14 cellular contexts compared by ENCODE assay signal in the genomic region with DNA sequence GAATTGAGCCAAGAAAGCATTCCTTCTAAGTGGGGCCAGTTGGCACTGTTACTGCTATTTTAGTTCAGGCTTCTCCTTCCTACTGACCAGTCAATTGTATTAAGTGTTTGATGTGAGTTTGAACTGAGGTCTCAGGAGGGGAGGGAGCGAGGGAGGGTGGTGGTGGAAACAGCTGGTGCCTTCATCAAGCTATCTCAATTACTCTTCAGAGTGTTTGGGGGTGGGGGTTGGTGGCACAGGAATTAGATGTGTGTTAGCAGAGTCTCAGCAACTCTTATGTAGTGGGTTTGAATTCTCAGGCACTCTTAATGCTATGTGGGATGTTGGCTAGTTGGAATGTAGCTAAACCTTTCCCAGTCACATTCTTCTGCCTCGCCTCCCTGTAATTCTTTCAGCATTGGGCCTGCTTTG. TPM values are rescaled to one million over a fixed set of nuclear protein-coding genes. Genes with fewer than 3 reads are reported as not detected.
DNase-seq lines count a peak whose midpoint lies in the region; ATAC-seq, FAIRE-seq and TF ChIP-seq lines count a peak whose summit lies in the region.
"Had no signal": no experiment of that assay in that cellular context is flagged by ENCODE, and none has a peak within 500 bp of the region (broad histone marks: within the 10 kb centered on the region; RNA-seq: fewer than 3 reads in every experiment).

No MANE protein-coding gene starts in this region.

- peaks cover 6% of the 10 kb centered on the region for H3K79me1 ChIP-seq in H1 (ENCODE audit: low read depth, low read length)

- TF ChIP-seq RAD21 in H1 (IDR thresholded peaks at IDR 0.05 in 1 of 2, conservative IDR thresholded peaks at IDR 0.05 in 1 of 2; ENCODE audit: low read depth in 2 of 2, low read length in 2 of 2): no peak

- ATAC-seq in Right ventricle myocardium inferior (no peak), GM18867 (IDR thresholded peaks at IDR 0.05; ENCODE audit: unreplicated experiment) (no peak)

- no peak overlapping the region for H4K91ac ChIP-seq in H1 (replicated peaks; ENCODE audit: insufficient read length, low read length)

- CTCF ChIA-PET in H1 (lab: Charles Lee; ENCODE audit: partially characterized antibody): interaction anchor here (0.7 to 9.6 kb wide), 5 partner anchors 9 to 30 kb away, joined by 3 to 86 read pairs (median 6); a partner anchor contains a TSS

- WGBS in H1 (ENCODE audit: extremely low coverage in 1 of 2, insufficient coverage in 1 of 2, insufficient read length in 1 of 2, insufficient replicate concordance in 2 of 2, low coverage in 1 of 2, low lambda C conversion rate in 2 of 2, missing lambda C conversion rate in 1 of 2), 2 experiments: 66% methylated on average over 2 of the region's 2 CpGs; no CpG with 5 or more reads in 1 of the 2 experiments

- H3K56ac ChIP-seq in H1 (replicated peaks; ENCODE audit: insufficient read length, low read depth, low read length): no peak overlapping the region

- H2BK5ac ChIP-seq in H1 (ENCODE audit: low read depth, low read length): no peak overlapping the region

- H3K23me2 ChIP-seq in H1 (ENCODE audit: low read depth, low read length): no peaks in the 10 kb centered on the region; the same call in 1 of the 2 replicates

- POLR2A ChIA-PET in H1 (lab: Charles Lee; ENCODE audit: partially characterized antibody): interaction anchor here (0.7 to 14.4 kb wide), 5 partner anchors 12 to 116 kb away, joined by 3 to 329 read pairs (median 19); a partner anchor contains a TSS

- no peak overlapping the region for H3K14ac ChIP-seq in H1 (ENCODE audit: insufficient read length)

- H3K36me3 ChIP-seq in cardiac muscle cell (no peaks in the 10 kb centered on the region), H1 (ENCODE audit: control insufficient read depth in 2 of 4, insufficient read depth in 4 of 4, low read length in 3 of 4) (no peaks in the 10 kb centered on the region), muscle layer of duodenum (ENCODE audit: control insufficient read depth in 1 of 2, insufficient read depth in 2 of 2, low read length in 2 of 2) (peaks cover 0 to 3% of the 10 kb centered on the region in 2 donors), uterus (no peaks in the 10 kb centered on the region)
- H3K36me3 ChIP-seq: neutrophil had no signal

- no peak for TF ChIP-seq EP300 in H1 (IDR thresholded peaks at IDR 0.05; ENCODE audit: borderline replicate concordance in 1 of 2, low read depth in 2 of 2, low read length in 2 of 2)

- H3K4me3 ChIP-seq in cardiac muscle cell: no peak overlapping the region
- peak overlapping the region in 2 of 4 experiments; percentile 10 to 11; a peak in 3 of 8 replicates for H3K4me3 ChIP-seq in H1 (ENCODE audit: extremely low read depth in 1 of 4, insufficient read depth in 2 of 4, low read depth in 3 of 4, low read length in 4 of 4)
- H3K4me3 ChIP-seq in muscle layer of duodenum (ENCODE audit: low read depth in 1 of 2, low read length in 2 of 2): peak overlapping the region; percentile 3 to 15
- no peak overlapping the region for H3K4me3 ChIP-seq in uterus

- no peak overlapping the region for H4K8ac ChIP-seq in H1 (ENCODE audit: extremely low read depth, insufficient read depth, low read length)

- H3K27me3 ChIP-seq in cardiac muscle cell (no peaks in the 10 kb centered on the region), H1 (replicated peaks in 1 of 4; ENCODE audit: control insufficient read depth in 3 of 4, extremely low read depth in 1 of 4, insufficient read depth in 3 of 4, low read length in 3 of 4) (no peaks in the 10 kb centered on the region), muscle layer of duodenum (ENCODE audit: low read depth, low read length) (no peaks in the 10 kb centered on the region), uterus (no peaks in the 10 kb centered on the region)
- H3K27me3 ChIP-seq: neutrophil had no signal

- no peak overlapping the region for H3K18ac ChIP-seq in H1 (ENCODE audit: extremely low read depth, low read length)

- no peak overlapping the region for H2BK20ac ChIP-seq in H1 (ENCODE audit: low read length)

- H3K27ac ChIP-seq in cardiac muscle cell: peak overlapping the region; percentile 100
- H3K27ac ChIP-seq in H1 (ENCODE audit: low read depth, low read length): peak overlapping the region; percentile 49; the same call in 1 of the 2 replicates
- peak overlapping the region; percentile 65 for H3K27ac ChIP-seq in muscle layer of duodenum (ENCODE audit: low read length)
- peak overlapping the region; percentile 78 to 94 for H3K27ac ChIP-seq in uterus

- H2BK12ac ChIP-seq in H1 (ENCODE audit: low read depth, low read length): no peak overlapping the region; the same call in 1 of the 2 replicates

- FAIRE-seq in H1 (lab: Jason Lieb, UNC): no peak
- FAIRE-seq: bronchial epithelial cell had no signal

- H3K79me2 ChIP-seq in H1 (ENCODE audit: control insufficient read depth in 1 of 2, insufficient read depth in 2 of 2, low read length in 2 of 2): peaks cover 43 to 97% of the 10 kb centered on the region in 2 experiments

- H2AK5ac ChIP-seq in H1 (ENCODE audit: low read depth, low read length): no peak overlapping the region

- 0 out of 3 replicates have a peak, but pooled peaks of 1 of the 2 experiments have one; percentile 61 for TF ChIP-seq POLR2A in H1 (IDR thresholded peaks at IDR 0.05; ENCODE audit: control extremely low read depth in 1 of 2, low read depth in 2 of 2, low read length in 2 of 2)
- no peak for TF ChIP-seq POLR2A in uterus (IDR thresholded peaks at IDR 0.05)

- H3K9ac ChIP-seq in H1 (replicated peaks in 1 of 4; ENCODE audit: extremely low read depth in 1 of 4, low read depth in 3 of 4, low read length in 3 of 4): peak overlapping the region in 1 of 4 experiments; percentile 1; a peak in 1 of 7 replicates

- peak overlapping the region; percentile 37 to 63 for H3K4me2 ChIP-seq in H1 (ENCODE audit: insufficient read depth in 1 of 2, low read depth in 2 of 2, low read length in 2 of 2)

- peaks cover 4 to 22% of the 10 kb centered on the region in 2 experiments for H4K20me1 ChIP-seq in H1 (replicated peaks in 1 of 2; ENCODE audit: control insufficient read depth in 1 of 2, insufficient read depth in 2 of 2, low read length in 2 of 2)

- H3K4me1 ChIP-seq in cardiac muscle cell (ENCODE audit: low read depth) (peaks cover 73% of the 10 kb centered on the region), H1 (replicated peaks in 1 of 4; ENCODE audit: control insufficient read depth in 3 of 4, insufficient read depth in 4 of 4, low read length in 3 of 4) (peaks cover 23 to 41% (median 34%) of the 10 kb centered on the region in 4 experiments), muscle layer of duodenum (ENCODE audit: control insufficient read depth in 1 of 2, insufficient read depth in 2 of 2, low read length in 2 of 2) (peaks cover 66 to 81% of the 10 kb centered on the region in 2 donors), uterus (peaks cover 31 to 33% of the 10 kb centered on the region in 2 donors)

- H2BK15ac ChIP-seq in H1 (ENCODE audit: low read length): no peak overlapping the region

- no peak overlapping the region for H2BK120ac ChIP-seq in H1 (replicated peaks; ENCODE audit: low read depth, low read length)

- H3K23ac ChIP-seq in H1 (ENCODE audit: insufficient read length): no peak overlapping the region

- no peak overlapping the region for H4K5ac ChIP-seq in H1 (ENCODE audit: insufficient read length, low read depth, low read length)

- no peak overlapping the region for H3K4ac ChIP-seq in H1 (replicated peaks; ENCODE audit: insufficient read length, low read depth, low read length)

- TF ChIP-seq CTCF in cardiac muscle cell (IDR thresholded peaks at IDR 0.05; ENCODE audit: low read depth, low read length) (no peak), H1 (IDR thresholded peaks at IDR 0.05; ENCODE audit: control extremely low read depth in 1 of 3, insufficient read depth in 1 of 3, low read depth in 1 of 3, low read length in 3 of 3) (no peak), uterus (IDR thresholded peaks at IDR 0.05) (no peak)

- intact Hi-C loops in Right ventricle myocardium inferior (cut with DNase I): no loop called here
- intact Hi-C loops in uterus (cut with DNase I; ENCODE audit: low total_unique reads): no loop called here

- DNase-seq in cardiac muscle cell (ENCODE audit: low read depth in 1 of 2, low spot score in 1 of 2) (peak; percentile 72 to 80), Right ventricle myocardium inferior (ENCODE audit: missing footprints) (no peak), H1 (ENCODE audit: low read depth in 1 of 2, low spot score in 2 of 2) (no peak), uterus (no peak), anterior cingulate cortex (lab: John Stamatoyannopoulos, UW) (no peak), midbrain (lab: John Stamatoyannopoulos, UW) (no peak)
- DNase-seq: ACHN, NCI-H1694 treated with DMSO at 0.1 percent for 48 hours, T1000 had no signal

- no peak overlapping the region for H2AFZ ChIP-seq in H1 (ENCODE audit: low read length)

- H3K9me3 ChIP-seq in cardiac muscle cell (ENCODE audit: low read depth) (no peaks in the 10 kb centered on the region), H1 (ENCODE audit: insufficient read depth in 2 of 2, low read depth in 1 of 2, low read length in 1 of 2) (no peaks in the 10 kb centered on the region), muscle layer of duodenum (ENCODE audit: control insufficient read depth in 1 of 2, low read length in 2 of 2) (no peaks in the 10 kb centered on the region), uterus (no peaks in the 10 kb centered on the region)
- H3K9me3 ChIP-seq: neutrophil had no signal

RNA-seq across cellular contexts. Expression of a gene that starts 14.5 kb away (rescaled TPM):
- 125 and 153 TPM in 2 replicates for total RNA-seq in cardiac muscle cell
- 95.4 and 125 TPM in 2 replicates for polyA plus RNA-seq in cardiac muscle cell
- 67.0 TPM for total RNA-seq in Right ventricle myocardium inferior
- total RNA-seq in H1 (2021; fragmentation: NEBNext Ultra II Directional; extraction: Animal tissue kit (Norgen Biotek cat#: 25700)): 164 and 167 TPM in 2 replicates
- 91.9 and 97.8 TPM in 2 replicates for polyA plus RNA-seq in H1 (2011; rRNA removed)
- 119 TPM for polyA plus RNA-seq in H1 (2011; cell fraction: cytosol; rRNA removed)
- 203 TPM for polyA plus RNA-seq in H1 (2011; cell fraction: nucleus; rRNA removed)
- polyA plus RNA-seq in H1 (2012, experiment 1 of 2): 98.0 to 128 TPM (median 110 TPM) in 4 replicates
- 19.8 TPM for polyA plus RNA-seq in H1 (2012, experiment 2 of 2)
- 77.4 TPM for polyA plus RNA-seq in H1 (2013, experiment 1 of 2)
- polyA plus RNA-seq in H1 (2013, experiment 2 of 2): 75.8 TPM
- polyA minus RNA-seq in H1 (2011; rRNA and poly(A)+ RNA removed): 479 and 501 TPM in 2 replicates
- polyA minus RNA-seq in H1 (2011; cell fraction: cytosol; rRNA and poly(A)+ RNA removed): 156 TPM
- 148 TPM for polyA minus RNA-seq in H1 (2011; cell fraction: nucleus; rRNA and poly(A)+ RNA removed)
- 100 to 1,000 TPM in 3 of 4 donors, 10 to 100 TPM in 1; 54.1 to 226 (median 166) TPM for total RNA-seq in uterus

RNA-seq across cellular contexts. Expression of a gene that starts 24.5 kb away (rescaled TPM):
- not detected in 2 replicates for total RNA-seq in cardiac muscle cell
- polyA plus RNA-seq in cardiac muscle cell: 1.5 and 2.4 TPM in 2 replicates
- total RNA-seq in Right ventricle myocardium inferior: not detected
- not detected in 2 replicates for total RNA-seq in H1 (2021; fragmentation: NEBNext Ultra II Directional; extraction: Animal tissue kit (Norgen Biotek cat#: 25700))
- 0.03 TPM in 2 replicates for polyA plus RNA-seq in H1 (2011; rRNA removed)
- polyA plus RNA-seq in H1 (2011; cell fraction: cytosol; rRNA removed): 0.03 TPM
- 0.07 TPM for polyA plus RNA-seq in H1 (2011; cell fraction: nucleus; rRNA removed)
- 0.10 to 0.19 TPM (median 0.14 TPM) in 4 replicates for polyA plus RNA-seq in H1 (2012, experiment 1 of 2)
- polyA plus RNA-seq in H1 (2012, experiment 2 of 2): not detected
- polyA plus RNA-seq in H1 (2013, experiment 1 of 2): 0.02 TPM
- 0.02 TPM for polyA plus RNA-seq in H1 (2013, experiment 2 of 2)
- 0.16 TPM in 1 of 2 replicates, not detected in the other for polyA minus RNA-seq in H1 (2011; rRNA and poly(A)+ RNA removed)
- polyA minus RNA-seq in H1 (2011; cell fraction: cytosol; rRNA and poly(A)+ RNA removed): not detected
- polyA minus RNA-seq in H1 (2011; cell fraction: nucleus; rRNA and poly(A)+ RNA removed): not detected
- not detected for total RNA-seq in uterus
- total RNA-seq: bronchial epithelial cell, subcutaneous adipose tissue had no signal

RNA-seq across cellular contexts. Expression of a gene that starts 34.8 kb away (rescaled TPM):
- 311 and 358 TPM in 2 replicates for total RNA-seq in cardiac muscle cell
- polyA plus RNA-seq in cardiac muscle cell: 257 and 289 TPM in 2 replicates
- total RNA-seq in Right ventricle myocardium inferior: 72.9 TPM
- 242 and 243 TPM in 2 replicates for total RNA-seq in H1 (2021; fragmentation: NEBNext Ultra II Directional; extraction: Animal tissue kit (Norgen Biotek cat#: 25700))
- 264 and 326 TPM in 2 replicates for polyA plus RNA-seq in H1 (2011; rRNA removed)
- 291 TPM for polyA plus RNA-seq in H1 (2011; cell fraction: cytosol; rRNA removed)
- polyA plus RNA-seq in H1 (2011; cell fraction: nucleus; rRNA removed): 115 TPM
- polyA plus RNA-seq in H1 (2012, experiment 1 of 2): 203 to 240 TPM (median 210 TPM) in 4 replicates
- 474 TPM for polyA plus RNA-seq in H1 (2012, experiment 2 of 2)
- 350 TPM for polyA plus RNA-seq in H1 (2013, experiment 1 of 2)
- 357 TPM for polyA plus RNA-seq in H1 (2013, experiment 2 of 2)
- polyA minus RNA-seq in H1 (2011; rRNA and poly(A)+ RNA removed): 11.8 and 12.3 TPM in 2 replicates
- polyA minus RNA-seq in H1 (2011; cell fraction: cytosol; rRNA and poly(A)+ RNA removed): 44.0 TPM
- 61.7 TPM for polyA minus RNA-seq in H1 (2011; cell fraction: nucleus; rRNA and poly(A)+ RNA removed)
- total RNA-seq in uterus: 100 to 1,000 TPM in 2 of 4 donors, 10 to 100 TPM in 2; 78.3 to 475 (median 105) TPM

Comparison
In these comparisons a context has a peak if more than half of its experiments do, and no peak if none do; other contexts are left out.
1. DNase-seq: peak in cardiac muscle cell (2 of 2); none in Right ventricle myocardium inferior (single experiment), H1 (0 of 2), uterus (0 of 2), anterior cingulate cortex (0 of 58) and midbrain (single experiment).
2. H3K27ac ChIP-seq: peak in every context shown above with its lines; median percentile 100 in cardiac muscle cell; 86 in uterus; 65 in muscle layer of duodenum; 49 in H1.
3. H3K4me3 ChIP-seq: peak in muscle layer of duodenum (2 of 2); none in cardiac muscle cell (single experiment) and uterus (0 of 2).